Comparison of ENCODE assay signal across 8 cellular contexts in genomic region chr2:168518555-168519066, GRCh38.
DNase-seq lines count a peak whose midpoint lies in the region; ATAC-seq lines count a peak whose summit lies in the region.

No MANE protein-coding gene starts in this region.

- no peak overlapping the region for H2AK5ac ChIP-seq in mesendoderm (ENCODE audit: low read length)

- peaks cover 8% of the 10 kb centered on the region for H3K36me3 Mint-ChIP-seq in T-cell

- CTCF ChIA-PET in T-cell (lab: Charles Lee), result no interaction called here

- H3K27me3 Mint-ChIP-seq in T-cell, result no peaks in the 10 kb centered on the region

- peaks cover 6% of the 10 kb centered on the region for H3K4me1 ChIP-seq in mesendoderm (ENCODE audit: control insufficient read depth, low read depth, low read length)

- no peaks in the 10 kb centered on the region for H3K27me3 ChIP-seq in mesendoderm (ENCODE audit: insufficient read depth, low read length, poor library complexity)

- H2BK120ac ChIP-seq in mesendoderm (ENCODE audit: low read depth, low read length), result no peak overlapping the region

- H4K8ac ChIP-seq in mesendoderm (ENCODE audit: low read depth, low read length), result peak overlapping the region; percentile 90

- no peak overlapping the region for H3K23ac ChIP-seq in mesendoderm (ENCODE audit: low read length)

- no peaks in the 10 kb centered on the region for H3K36me3 ChIP-seq in mesendoderm (ENCODE audit: control insufficient read depth, insufficient read depth, low read length)

- H3K4ac ChIP-seq in mesendoderm (ENCODE audit: low read depth, low read length), result no peak overlapping the region

- no peaks in the 10 kb centered on the region for H3K9me3 Mint-ChIP-seq in T-cell

- H3K27ac Mint-ChIP-seq in T-cell, result peak overlapping the region in 1 of 2 donors; percentile 24

- peak; percentile 20 for DNase-seq in astrocyte of the hippocampus (ENCODE audit: low read depth, low spot score)
- peak; percentile 60 for DNase-seq in mesendoderm
- no peak for DNase-seq in DMS79 treated with DMSO at 0.1 percent for 48 hours (lab: John Stamatoyannopoulos, UW)
- DNase-seq in T-helper 1 cell, result no peak
- DNase-seq in T-cell, result no peak

- H3K9ac ChIP-seq in mesendoderm (ENCODE audit: low read length), result no peak overlapping the region

- H2BK5ac ChIP-seq in mesendoderm (ENCODE audit: low read length), result no peak overlapping the region

- H2BK15ac ChIP-seq in mesendoderm (replicated peaks; ENCODE audit: low read depth), result no peak overlapping the region

- no peak overlapping the region for H3K18ac ChIP-seq in mesendoderm (ENCODE audit: low read length)

- H3K4me2 ChIP-seq in mesendoderm (ENCODE audit: low read length), result no peak overlapping the region

- WGBS in mesendoderm (ENCODE audit: extremely low coverage, insufficient coverage, low lambda C conversion rate), result no CpG with 5 or more reads among the region's 6 CpGs

- no peak overlapping the region for H3K4me3 Mint-ChIP-seq in T-cell

- no peak overlapping the region for H3K4me3 ChIP-seq in mesendoderm (ENCODE audit: low read length)

- POLR2A ChIA-PET in T-cell (lab: Charles Lee), result no interaction called here

- peaks cover 12% of the 10 kb centered on the region for H3K79me1 ChIP-seq in mesendoderm (ENCODE audit: low read length)

- peaks cover 48 to 66% (median 65%) of the 10 kb centered on the region in 3 donors for H3K4me1 Mint-ChIP-seq in T-cell

- peak; percentile 51 for ATAC-seq in GM18502 (IDR thresholded peaks at IDR 0.05; ENCODE audit: poor library complexity, unreplicated experiment)
- peak; percentile 45 for ATAC-seq in HG03045 (IDR thresholded peaks at IDR 0.05; ENCODE audit: unreplicated experiment)
- no peak for ATAC-seq in GM21737 (IDR thresholded peaks at IDR 0.05; ENCODE audit: unreplicated experiment)
- no peak for ATAC-seq in T-cell (replicated peaks in 1 of 4)

- no peak overlapping the region for H3K27ac ChIP-seq in mesendoderm (ENCODE audit: low read depth, low read length)

- H3K79me2 ChIP-seq in mesendoderm (ENCODE audit: control insufficient read depth, insufficient read depth, low read length), result peaks cover 12% of the 10 kb centered on the region

- H4K5ac ChIP-seq in mesendoderm (ENCODE audit: low read length), result no peak overlapping the region

- H3K56ac ChIP-seq in mesendoderm (ENCODE audit: low read length), result no peak overlapping the region

Comparison
In these comparisons a context has a peak if more than half of its experiments do, and no peak if none do; other contexts are left out.
1. ATAC-seq: peak in GM18502 (single experiment) and HG03045 (single experiment); none in GM21737 (single experiment) and T-cell (0 of 4).
2. DNase-seq: peak in astrocyte of the hippocampus (single experiment) and mesendoderm (single experiment); none in DMS79 treated with DMSO at 0.1 percent for 48 hours (single experiment), T-helper 1 cell (0 of 5) and T-cell (0 of 34).